11 cellular contexts compared by ENCODE assay signal in genomic region chr2:58834404-58834803, GRCh38.
DNase-seq lines count a peak whose midpoint lies in the region; ATAC-seq and TF ChIP-seq lines count a peak whose summit lies in the region.
"Had no signal": no experiment of that assay in that cellular context is flagged by ENCODE, and none has a peak within 500 bp of the region (broad histone marks: within the 10 kb centered on the region; RNA-seq: fewer than 3 reads in every experiment).

No MANE protein-coding gene starts in this region.

- H3K36me3 ChIP-seq in SJCRH30: no peaks in the 10 kb centered on the region
- H3K36me3 ChIP-seq in WERI-Rb-1: no peaks in the 10 kb centered on the region

- H3K27ac ChIP-seq in SJCRH30 (no peak overlapping the region), foreskin keratinocyte (no peak overlapping the region), WERI-Rb-1 (no peak overlapping the region)

- peak; percentile 43 for ATAC-seq in foreskin keratinocyte
- ATAC-seq in HG03571 (IDR thresholded peaks at IDR 0.05; ENCODE audit: unreplicated experiment): no peak
- ATAC-seq: activated T-cell treated with anti-CD3 and anti-CD28 coated beads, Interleukin-2, amount 50 U/mL, for 4 hours; Panc1 had no signal

- no peaks in the 10 kb centered on the region for H3K9me3 ChIP-seq in SJCRH30 (replicated peaks)
- no peaks in the 10 kb centered on the region for H3K9me3 ChIP-seq in WERI-Rb-1 (ENCODE audit: severe bottlenecking)

- no peak for TF ChIP-seq CTCF in foreskin keratinocyte (conservative IDR thresholded peaks at IDR 0.05)
- no peak for TF ChIP-seq CTCF in WERI-Rb-1 (IDR thresholded peaks at IDR 0.05; ENCODE audit: low read depth, low read length)

- no peaks in the 10 kb centered on the region for H3K27me3 ChIP-seq in SJCRH30
- no peaks in the 10 kb centered on the region for H3K27me3 ChIP-seq in foreskin keratinocyte
- H3K27me3 ChIP-seq in WERI-Rb-1 (ENCODE audit: insufficient read depth, low read depth, severe bottlenecking): no peaks in the 10 kb centered on the region

- H3K4me3 ChIP-seq in SJCRH30 (no peak overlapping the region), WERI-Rb-1 (ENCODE audit: low read depth, low read length) (no peak overlapping the region)

- no peaks in the 10 kb centered on the region for H3K4me1 ChIP-seq in SJCRH30
- H3K4me1 ChIP-seq in foreskin keratinocyte: no peaks in the 10 kb centered on the region

- peak; percentile 6 for DNase-seq in stimulated activated CD4-positive, alpha-beta T cell treated with anti-CD3 and anti-CD28 coated beads, Interleukin-15, amount 100 ng/mL, for 24 hours
- no peak for DNase-seq in stimulated activated CD4-positive, alpha-beta T cell treated with anti-CD3 and anti-CD28 coated beads, Interleukin-4, amount 100 ng/mL, for 24 hours
- DNase-seq in SJCRH30 (peak; percentile 32 to 73), foreskin keratinocyte (peak in 1 of 2 donors; percentile 15), WERI-Rb-1 (no peak), hepatic stellate cell (ENCODE audit: low spot score) (no peak)
- DNase-seq in central memory CD4-positive, alpha-beta T cell: no peak
- DNase-seq: activated T-cell treated with anti-CD3 and anti-CD28 coated beads, Interleukin-2, amount 50 U/mL, for 4 hours; stimulated activated naive CD4-positive, alpha-beta T cell had no signal

Comparison
In these comparisons a context has a peak if more than half of its experiments do, and no peak if none do; other contexts are left out.
1. DNase-seq: peak in stimulated activated CD4-positive, alpha-beta T cell treated with anti-CD3 and anti-CD28 coated beads, Interleukin-15, amount 100 ng/mL, for 24 hours (single experiment) and SJCRH30 (2 of 2); none in stimulated activated CD4-positive, alpha-beta T cell treated with anti-CD3 and anti-CD28 coated beads, Interleukin-4, amount 100 ng/mL, for 24 hours (single experiment), WERI-Rb-1 (single experiment), hepatic stellate cell (single experiment) and central memory CD4-positive, alpha-beta T cell (single experiment).